13 cellular contexts compared by ENCODE assay signal in the genomic region with DNA sequence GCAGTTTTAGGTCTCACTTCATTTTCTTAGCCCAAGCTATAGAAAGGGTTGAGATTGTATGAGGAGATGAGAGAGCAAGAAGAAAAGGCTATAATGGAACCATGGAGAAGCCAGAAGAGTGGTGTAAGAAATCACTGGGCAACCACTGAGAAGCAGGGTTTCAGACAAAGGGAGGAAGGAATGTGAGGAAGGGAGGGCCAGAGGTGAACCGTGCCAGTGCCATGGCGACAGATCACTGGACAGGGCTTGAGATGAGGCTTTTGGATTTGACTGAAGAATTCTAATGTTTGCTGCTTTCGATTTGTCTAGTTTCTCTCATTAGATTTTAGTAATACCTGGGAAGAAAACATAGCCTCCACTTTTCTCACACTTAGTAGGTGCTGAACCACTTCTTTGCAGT. TPM values are rescaled to one million over a fixed set of nuclear protein-coding genes. Genes with fewer than 3 reads are reported as not detected.
A peak's percentile ranks its signal among the peaks of the same experiment; 100 is the strongest.
DNase-seq lines count a peak whose midpoint lies in the region; ATAC-seq lines count a peak whose summit lies in the region.
"Had no signal": no experiment of that assay in that cellular context is flagged by ENCODE, and none has a peak within 500 bp of the region (broad histone marks: within the 10 kb centered on the region; RNA-seq: fewer than 3 reads in every experiment).

No MANE protein-coding gene starts in this region.

- peak overlapping the region; percentile 14 for H3K4me3 Mint-ChIP-seq in activated CD8-positive, alpha-beta memory T cell treated with anti-CD3 and anti-CD28 coated beads, Interleukin-2, amount 10 ng/mL, durations not matched to agents 7 days and 5 days
- H3K4me3 Mint-ChIP-seq in activated CD8-positive, alpha-beta T cell treated with anti-CD3 and anti-CD28 coated beads, Interleukin-2, amount 10 ng/mL, durations not matched to agents 7 days and 5 days = no peak overlapping the region
- H3K4me3 Mint-ChIP-seq in stimulated activated effector memory CD8-positive, alpha-beta T cell treated with anti-CD3 and anti-CD28 coated beads, Interleukin-12 subunit alpha, Interleukin-12 subunit beta, amount 100 ng/mL, for 72 hours = peak overlapping the region; percentile 63

- no peak for ATAC-seq in activated CD8-positive, alpha-beta memory T cell treated with anti-CD3 and anti-CD28 coated beads, Interleukin-2, amount 10 ng/mL, durations not matched to agents 7 days and 5 days
- ATAC-seq in activated CD8-positive, alpha-beta T cell treated with anti-CD3 and anti-CD28 coated beads, Interleukin-2, amount 10 ng/mL, durations not matched to agents 7 days and 5 days = no peak
- ATAC-seq in stimulated activated effector memory CD8-positive, alpha-beta T cell treated with anti-CD3 and anti-CD28 coated beads, Interleukin-12 subunit alpha, Interleukin-12 subunit beta, amount 100 ng/mL, for 72 hours = no peak
- no peak for ATAC-seq in HG02610 (IDR thresholded peaks at IDR 0.05; ENCODE audit: unreplicated experiment)

- H3K36me3 Mint-ChIP-seq in activated CD8-positive, alpha-beta memory T cell treated with anti-CD3 and anti-CD28 coated beads, Interleukin-2, amount 10 ng/mL, durations not matched to agents 7 days and 5 days = peaks cover 19% of the 10 kb centered on the region
- H3K36me3 Mint-ChIP-seq in activated CD8-positive, alpha-beta T cell treated with anti-CD3 and anti-CD28 coated beads, Interleukin-2, amount 10 ng/mL, durations not matched to agents 7 days and 5 days (ENCODE audit: low read depth) = peaks cover 46% of the 10 kb centered on the region
- H3K36me3 Mint-ChIP-seq in stimulated activated effector memory CD8-positive, alpha-beta T cell treated with anti-CD3 and anti-CD28 coated beads, Interleukin-12 subunit alpha, Interleukin-12 subunit beta, amount 100 ng/mL, for 72 hours = peaks cover 56% of the 10 kb centered on the region

- peak overlapping the region; percentile 74 for H3K27ac Mint-ChIP-seq in activated CD8-positive, alpha-beta memory T cell treated with anti-CD3 and anti-CD28 coated beads, Interleukin-2, amount 10 ng/mL, durations not matched to agents 7 days and 5 days
- peak overlapping the region; percentile 69 for H3K27ac Mint-ChIP-seq in activated CD8-positive, alpha-beta T cell treated with anti-CD3 and anti-CD28 coated beads, Interleukin-2, amount 10 ng/mL, durations not matched to agents 7 days and 5 days
- peak overlapping the region; percentile 91 for H3K27ac Mint-ChIP-seq in stimulated activated effector memory CD8-positive, alpha-beta T cell treated with anti-CD3 and anti-CD28 coated beads, Interleukin-12 subunit alpha, Interleukin-12 subunit beta, amount 100 ng/mL, for 72 hours

- no peak for DNase-seq in activated CD8-positive, alpha-beta memory T cell treated with anti-CD3 and anti-CD28 coated beads, Interleukin-2, amount 10 ng/mL, durations not matched to agents 7 days and 5 days
- no peak for DNase-seq in activated CD8-positive, alpha-beta memory T cell treated with anti-CD3 and anti-CD28 coated beads for 24 hours
- DNase-seq in activated CD8-positive, alpha-beta T cell treated with anti-CD3 and anti-CD28 coated beads, Interleukin-2, amount 10 ng/mL, durations not matched to agents 7 days and 5 days = no peak
- DNase-seq in iPS-NIHi11 (ENCODE audit: low spot score) = peak; percentile 55
- DNase-seq in stimulated activated effector memory CD8-positive, alpha-beta T cell treated with anti-CD3 and anti-CD28 coated beads, Interleukin-12 subunit alpha, Interleukin-12 subunit beta, amount 100 ng/mL, for 72 hours (ENCODE audit: low spot score in 2 of 2) = no peak
- DNase-seq in NCI-H1048 (lab: John Stamatoyannopoulos, UW) = no peak
- DNase-seq in HuH-7.5 (ENCODE audit: low spot score) = no peak
- DNase-seq: BE2C; NCI-H2171 treated with DMSO at 0.1 percent for 48 hours; stimulated activated CD4-positive, alpha-beta T cell treated with anti-CD3 and anti-CD28 coated beads, Interleukin-4, amount 100 ng/mL, for 24 hours; T1000 had no signal

- POLR2A ChIA-PET in activated CD8-positive, alpha-beta T cell treated with anti-CD3 and anti-CD28 coated beads, Interleukin-2, amount 10 ng/mL, durations not matched to agents 7 days and 5 days (lab: Charles Lee) = interaction anchor here (0.6 kb wide), 1 partner anchor 66 kb away, joined by 3 read pairs; no protein-coding TSS in a partner anchor

- peaks cover 78% of the 10 kb centered on the region for H3K4me1 Mint-ChIP-seq in activated CD8-positive, alpha-beta memory T cell treated with anti-CD3 and anti-CD28 coated beads, Interleukin-2, amount 10 ng/mL, durations not matched to agents 7 days and 5 days
- H3K4me1 Mint-ChIP-seq in activated CD8-positive, alpha-beta T cell treated with anti-CD3 and anti-CD28 coated beads, Interleukin-2, amount 10 ng/mL, durations not matched to agents 7 days and 5 days (ENCODE audit: low read depth) = peaks cover 62% of the 10 kb centered on the region
- peaks cover 82% of the 10 kb centered on the region for H3K4me1 Mint-ChIP-seq in stimulated activated effector memory CD8-positive, alpha-beta T cell treated with anti-CD3 and anti-CD28 coated beads, Interleukin-12 subunit alpha, Interleukin-12 subunit beta, amount 100 ng/mL, for 72 hours

- no peaks in the 10 kb centered on the region for H3K9me3 Mint-ChIP-seq in activated CD8-positive, alpha-beta memory T cell treated with anti-CD3 and anti-CD28 coated beads, Interleukin-2, amount 10 ng/mL, durations not matched to agents 7 days and 5 days (ENCODE audit: low read depth)
- H3K9me3 Mint-ChIP-seq in activated CD8-positive, alpha-beta T cell treated with anti-CD3 and anti-CD28 coated beads, Interleukin-2, amount 10 ng/mL, durations not matched to agents 7 days and 5 days (ENCODE audit: insufficient read depth) = no peaks in the 10 kb centered on the region
- no peaks in the 10 kb centered on the region for H3K9me3 Mint-ChIP-seq in stimulated activated effector memory CD8-positive, alpha-beta T cell treated with anti-CD3 and anti-CD28 coated beads, Interleukin-12 subunit alpha, Interleukin-12 subunit beta, amount 100 ng/mL, for 72 hours

- CTCF ChIA-PET in activated CD8-positive, alpha-beta memory T cell treated with anti-CD3 and anti-CD28 coated beads, Interleukin-2, amount 10 ng/mL, durations not matched to agents 7 days and 5 days (lab: Charles Lee) = interaction anchor here (0.5 to 1.0 kb wide), 3 partner anchors 8 to 127 kb away, joined by 3 to 4 read pairs (median 3); no protein-coding TSS in a partner anchor
- CTCF ChIA-PET in activated CD8-positive, alpha-beta T cell treated with anti-CD3 and anti-CD28 coated beads, Interleukin-2, amount 10 ng/mL, durations not matched to agents 7 days and 5 days (lab: Charles Lee) = interaction anchor here (2.5 to 4.6 kb wide), 2 partner anchors 44 to 123 kb away, joined by 10 to 23 read pairs; no protein-coding TSS in a partner anchor

- H3K27me3 Mint-ChIP-seq in activated CD8-positive, alpha-beta memory T cell treated with anti-CD3 and anti-CD28 coated beads, Interleukin-2, amount 10 ng/mL, durations not matched to agents 7 days and 5 days = no peaks in the 10 kb centered on the region
- H3K27me3 Mint-ChIP-seq in activated CD8-positive, alpha-beta T cell treated with anti-CD3 and anti-CD28 coated beads, Interleukin-2, amount 10 ng/mL, durations not matched to agents 7 days and 5 days (ENCODE audit: low read depth) = no peaks in the 10 kb centered on the region

RNA-seq across cellular contexts. Expression of a gene that starts 6.3 kb away (rescaled TPM):
- 10 to 100 TPM; 15.3 to 19.5 TPM for total RNA-seq in activated CD8-positive, alpha-beta memory T cell treated with anti-CD3 and anti-CD28 coated beads, Interleukin-2, amount 10 ng/mL, durations not matched to agents 7 days and 5 days
- 1 to 10 TPM; 5.0 to 5.2 TPM for total RNA-seq in activated CD8-positive, alpha-beta T cell treated with anti-CD3 and anti-CD28 coated beads, Interleukin-2, amount 10 ng/mL, durations not matched to agents 7 days and 5 days
- total RNA-seq: bronchial epithelial cell had no signal

RNA-seq across cellular contexts. Expression of a gene that starts 55.3 kb away (rescaled TPM):
- 10 to 100 TPM; 11.1 to 13.1 TPM for total RNA-seq in activated CD8-positive, alpha-beta memory T cell treated with anti-CD3 and anti-CD28 coated beads, Interleukin-2, amount 10 ng/mL, durations not matched to agents 7 days and 5 days
- total RNA-seq in activated CD8-positive, alpha-beta T cell treated with anti-CD3 and anti-CD28 coated beads, Interleukin-2, amount 10 ng/mL, durations not matched to agents 7 days and 5 days = 10 to 100 TPM; 16.2 to 16.6 TPM
- total RNA-seq: bronchial epithelial cell had no signal
